ENCODE assay signal across 39 cellular contexts in the genomic region with DNA sequence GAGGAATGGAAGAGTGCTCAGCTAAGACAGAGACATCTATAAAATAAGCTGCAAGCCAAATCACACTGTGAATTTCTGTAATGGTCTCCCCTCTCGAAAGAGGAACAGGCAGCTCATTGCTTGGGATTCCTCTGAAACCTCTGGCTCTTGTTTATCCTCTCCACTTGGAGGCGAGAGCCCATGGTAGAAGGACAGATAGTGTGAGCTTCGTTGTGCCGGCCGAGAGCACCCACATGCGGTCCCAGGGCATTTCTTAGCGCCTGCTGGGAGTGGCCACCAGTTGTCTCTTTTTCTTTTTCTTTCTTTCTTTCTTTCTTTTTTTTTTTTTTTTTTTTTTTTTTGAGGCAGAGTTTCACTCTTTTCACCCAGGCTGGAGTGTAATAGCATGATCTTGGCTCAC. TPM values are rescaled to one million over a fixed set of nuclear protein-coding genes. Genes with fewer than 3 reads are reported as not detected.
"Had no signal": no experiment of that assay in that cellular context is flagged by ENCODE, and none has a peak within 500 bp of the region (broad histone marks: within the 10 kb centered on the region; RNA-seq: fewer than 3 reads in every experiment).

No MANE protein-coding gene starts in this region.

- H3K9me3 Mint-ChIP-seq: activated CD4-positive, alpha-beta memory T cell treated with anti-CD3 and anti-CD28 coated beads, Interleukin-2, amount 10 ng/mL, durations not matched to agents 7 days and 5 days; activated CD4-positive, alpha-beta T cell treated with anti-CD3 and anti-CD28 coated beads, Interleukin-2, amount 10 ng/mL, durations not matched to agents 7 days and 5 days; activated naive CD4-positive, alpha-beta T cell treated with anti-CD3 and anti-CD28 coated beads, Interleukin-2, amount 10 ng/mL, durations not matched to agents 7 days and 5 days; activated naive CD4-positive, alpha-beta T cell treated with anti-CD3 and anti-CD28 coated beads, Interleukin-2, amount 50 U/mL, for 24 hours; activated naive CD8-positive, alpha-beta T cell treated with anti-CD3 and anti-CD28 coated beads, Interleukin-2, amount 10 ng/mL, durations not matched to agents 7 days and 5 days; activated naive CD8-positive, alpha-beta T cell treated with anti-CD3 and anti-CD28 coated beads, Interleukin-2, amount 50 U/mL, for 24 hours; activated T-cell treated with anti-CD3 and anti-CD28 coated beads, Interleukin-2, amount 50 U/mL, for 24 hours; activated T-helper 2 cell treated with anti-CD3 and anti-CD28 coated beads, Interferon-gamma antibody, Interleukin-2, Interleukin-4, amounts not matched to agents 10 μg/mL and 5 μg/mL and 100 μg/mL, durations not matched to agents 14 hours and 24 hours and 36 hours; central memory CD8-positive, alpha-beta T cell; T-helper 1 cell treated with Interleukin-12 subunit alpha and Interleukin-12 subunit beta and Interleukin-4 antibody, amounts not matched to agents 30 μg/mL and 1 μg/mL, for 36 hours; T-helper 2 cell treated with Interferon-gamma antibody and Interleukin-4, amounts not matched to agents 5 μg/mL and 100 μg/mL, for 36 hours had no signal

- H3K9me3 ChIP-seq: body of pancreas, breast epithelium had no signal

- H3K4me1 Mint-ChIP-seq: activated CD4-positive, alpha-beta memory T cell treated with anti-CD3 and anti-CD28 coated beads, Interleukin-2, amount 10 ng/mL, durations not matched to agents 7 days and 5 days; activated CD4-positive, alpha-beta T cell treated with anti-CD3 and anti-CD28 coated beads for 36 hours; activated CD4-positive, alpha-beta T cell treated with anti-CD3 and anti-CD28 coated beads, Interleukin-2, amount 10 ng/mL, durations not matched to agents 7 days and 5 days; activated CD8-positive, alpha-beta memory T cell treated with anti-CD3 and anti-CD28 coated beads, Interleukin-2, amount 10 ng/mL, durations not matched to agents 7 days and 5 days; activated naive CD4-positive, alpha-beta T cell treated with anti-CD3 and anti-CD28 coated beads, Interleukin-2, amount 10 ng/mL, durations not matched to agents 7 days and 5 days; activated naive CD4-positive, alpha-beta T cell treated with anti-CD3 and anti-CD28 coated beads, Interleukin-2, amount 50 U/mL, for 24 hours; activated naive CD8-positive, alpha-beta T cell treated with anti-CD3 and anti-CD28 coated beads, Interleukin-2, amount 10 ng/mL, durations not matched to agents 7 days and 5 days; activated naive CD8-positive, alpha-beta T cell treated with anti-CD3 and anti-CD28 coated beads, Interleukin-2, amount 50 U/mL, for 24 hours; central memory CD8-positive, alpha-beta T cell; WTC11 had no signal

- DNase-seq: activated CD4-positive, alpha-beta memory T cell treated with anti-CD3 and anti-CD28 coated beads, Interleukin-2, amount 10 ng/mL, durations not matched to agents 7 days and 5 days; activated CD4-positive, alpha-beta T cell treated with anti-CD3 and anti-CD28 coated beads for 1 hour; activated CD4-positive, alpha-beta T cell treated with anti-CD3 and anti-CD28 coated beads for 36 hours; activated CD4-positive, alpha-beta T cell treated with anti-CD3 and anti-CD28 coated beads for 48 hours; activated CD4-positive, alpha-beta T cell treated with anti-CD3 and anti-CD28 coated beads, Interleukin-2, amount 10 ng/mL, durations not matched to agents 7 days and 5 days; activated CD4-positive, alpha-beta T cell treated with anti-CD3 and anti-CD28 coated beads, Interleukin-2, amount 50 U/mL, for 48 hours; activated CD4-positive, CD25-positive, alpha-beta regulatory T cell; activated CD8-positive, alpha-beta memory T cell treated with anti-CD3 and anti-CD28 coated beads for 24 hours; activated CD8-positive, alpha-beta memory T cell treated with anti-CD3 and anti-CD28 coated beads, Interleukin-2, amount 10 ng/mL, durations not matched to agents 7 days and 5 days; activated CD8-positive, alpha-beta memory T cell treated with anti-CD3 and anti-CD28 coated beads, Interleukin-2, amount 50 U/mL, for 48 hours; activated CD8-positive, alpha-beta T cell treated with anti-CD3 and anti-CD28 coated beads, Interleukin-2, amount 10 ng/mL, durations not matched to agents 7 days and 5 days; activated effector memory CD4-positive, alpha-beta T cell treated with Interleukin-2 at 50 U/mL for 16 hours; activated gamma-delta T cell; activated naive CD4-positive, alpha-beta T cell treated with anti-CD3 and anti-CD28 coated beads, Interleukin-2, amount 10 ng/mL, durations not matched to agents 7 days and 5 days; activated naive CD4-positive, alpha-beta T cell treated with Interleukin-2 at 50 U/mL for 16 hours; activated naive CD8-positive, alpha-beta T cell treated with anti-CD3 and anti-CD28 coated beads, Interleukin-2, amount 10 ng/mL, durations not matched to agents 7 days and 5 days; activated naive CD8-positive, alpha-beta T cell treated with anti-CD3 and anti-CD28 coated beads, Interleukin-2, amount 50 U/mL, for 24 hours; activated T-cell treated with anti-CD3 and anti-CD28 coated beads, Interleukin-2, amount 50 U/mL, for 24 hours; activated T-cell treated with anti-CD3 and anti-CD28 coated beads, Interleukin-2, amount 50 U/mL, for 48 hours; aorta; body of pancreas; brain microvascular endothelial cell; caudate nucleus; cerebellar nuclear complex; T-helper 1 cell; T-helper 2 cell; T-helper 9 cell; WERI-Rb-1 had no signal

- ATAC-seq: activated CD4-positive, alpha-beta T cell treated with anti-CD3 and anti-CD28 coated beads for 36 hours; activated CD4-positive, CD25-positive, alpha-beta regulatory T cell treated with anti-CD3 and anti-CD28 coated beads, Interleukin-2, amount 50 U/mL, for 24 hours; activated CD8-positive, alpha-beta memory T cell treated with anti-CD3 and anti-CD28 coated beads, Interleukin-2, amount 10 ng/mL, durations not matched to agents 7 days and 5 days; activated CD8-positive, alpha-beta T cell treated with anti-CD3 and anti-CD28 coated beads, Interleukin-2, amount 10 ng/mL, durations not matched to agents 7 days and 5 days; activated naive CD8-positive, alpha-beta T cell treated with anti-CD3 and anti-CD28 coated beads, Interleukin-2, amount 50 U/mL, for 24 hours; body of pancreas; WTC11 had no signal

- H3K4me1 ChIP-seq: body of pancreas, breast epithelium had no signal

- H3K27ac Mint-ChIP-seq: activated CD4-positive, alpha-beta memory T cell treated with anti-CD3 and anti-CD28 coated beads, Interleukin-2, amount 10 ng/mL, durations not matched to agents 7 days and 5 days; activated CD4-positive, alpha-beta T cell treated with anti-CD3 and anti-CD28 coated beads for 36 hours; activated CD8-positive, alpha-beta memory T cell treated with anti-CD3 and anti-CD28 coated beads, Interleukin-2, amount 10 ng/mL, durations not matched to agents 7 days and 5 days; activated CD8-positive, alpha-beta T cell treated with anti-CD3 and anti-CD28 coated beads, Interleukin-2, amount 10 ng/mL, durations not matched to agents 7 days and 5 days; activated naive CD4-positive, alpha-beta T cell treated with anti-CD3 and anti-CD28 coated beads, Interleukin-2, amount 10 ng/mL, durations not matched to agents 7 days and 5 days; activated naive CD4-positive, alpha-beta T cell treated with anti-CD3 and anti-CD28 coated beads, Interleukin-2, amount 50 U/mL, for 24 hours; activated naive CD8-positive, alpha-beta T cell; activated naive CD8-positive, alpha-beta T cell treated with anti-CD3 and anti-CD28 coated beads, Interleukin-2, amount 10 ng/mL, durations not matched to agents 7 days and 5 days; activated naive CD8-positive, alpha-beta T cell treated with anti-CD3 and anti-CD28 coated beads, Interleukin-2, amount 50 U/mL, for 24 hours; activated T-cell treated with anti-CD3 and anti-CD28 coated beads, Interleukin-2, amount 50 U/mL, for 24 hours; activated T-helper 2 cell treated with anti-CD3 and anti-CD28 coated beads, Interferon-gamma antibody, Interleukin-2, Interleukin-4, amounts not matched to agents 10 μg/mL and 5 μg/mL and 100 μg/mL, durations not matched to agents 14 hours and 24 hours and 36 hours; T-helper 1 cell treated with Interleukin-12 subunit alpha and Interleukin-12 subunit beta and Interleukin-4 antibody, amounts not matched to agents 30 μg/mL and 1 μg/mL, for 36 hours; T-helper 2 cell treated with Interferon-gamma antibody and Interleukin-4, amounts not matched to agents 5 μg/mL and 100 μg/mL, for 36 hours; WTC11 had no signal

- H3K27me3 ChIP-seq: body of pancreas, brain microvascular endothelial cell had no signal

- H3K36me3 Mint-ChIP-seq: activated CD8-positive, alpha-beta memory T cell treated with anti-CD3 and anti-CD28 coated beads, Interleukin-2, amount 10 ng/mL, durations not matched to agents 7 days and 5 days; activated naive CD4-positive, alpha-beta T cell treated with anti-CD3 and anti-CD28 coated beads, Interleukin-2, amount 10 ng/mL, durations not matched to agents 7 days and 5 days; activated naive CD4-positive, alpha-beta T cell treated with anti-CD3 and anti-CD28 coated beads, Interleukin-2, amount 50 U/mL, for 24 hours; activated naive CD8-positive, alpha-beta T cell; activated naive CD8-positive, alpha-beta T cell treated with anti-CD3 and anti-CD28 coated beads, Interleukin-2, amount 10 ng/mL, durations not matched to agents 7 days and 5 days had no signal

- H3K4me3 ChIP-seq: body of pancreas, breast epithelium had no signal

- H3K36me3 ChIP-seq: brain microvascular endothelial cell, breast epithelium, WERI-Rb-1 had no signal

- H3K27ac ChIP-seq: body of pancreas, brain microvascular endothelial cell, breast epithelium, WERI-Rb-1 had no signal

- H3K4me3 Mint-ChIP-seq: activated CD4-positive, alpha-beta memory T cell treated with anti-CD3 and anti-CD28 coated beads, Interleukin-2, amount 10 ng/mL, durations not matched to agents 7 days and 5 days; activated CD4-positive, alpha-beta T cell treated with anti-CD3 and anti-CD28 coated beads for 36 hours; activated CD4-positive, alpha-beta T cell treated with anti-CD3 and anti-CD28 coated beads, Interleukin-2, amount 10 ng/mL, durations not matched to agents 7 days and 5 days; activated CD8-positive, alpha-beta memory T cell treated with anti-CD3 and anti-CD28 coated beads, Interleukin-2, amount 10 ng/mL, durations not matched to agents 7 days and 5 days; activated CD8-positive, alpha-beta T cell treated with anti-CD3 and anti-CD28 coated beads, Interleukin-2, amount 10 ng/mL, durations not matched to agents 7 days and 5 days; activated naive CD4-positive, alpha-beta T cell treated with anti-CD3 and anti-CD28 coated beads, Interleukin-2, amount 10 ng/mL, durations not matched to agents 7 days and 5 days; activated naive CD4-positive, alpha-beta T cell treated with anti-CD3 and anti-CD28 coated beads, Interleukin-2, amount 50 U/mL, for 24 hours; activated naive CD8-positive, alpha-beta T cell; activated naive CD8-positive, alpha-beta T cell treated with anti-CD3 and anti-CD28 coated beads, Interleukin-2, amount 10 ng/mL, durations not matched to agents 7 days and 5 days; activated naive CD8-positive, alpha-beta T cell treated with anti-CD3 and anti-CD28 coated beads, Interleukin-2, amount 50 U/mL, for 24 hours; activated T-cell treated with anti-CD3 and anti-CD28 coated beads, Interleukin-2, amount 50 U/mL, for 24 hours; central memory CD8-positive, alpha-beta T cell; T-helper 1 cell treated with Interleukin-12 subunit alpha and Interleukin-12 subunit beta and Interleukin-4 antibody, amounts not matched to agents 30 μg/mL and 1 μg/mL, for 36 hours; T-helper 2 cell treated with Interferon-gamma antibody and Interleukin-4, amounts not matched to agents 5 μg/mL and 100 μg/mL, for 36 hours; WTC11 had no signal

RNA-seq across cellular contexts. Expression of gene CNPY1, which starts 26.2 kb away (rescaled TPM):
- total RNA-seq: activated CD4-positive, alpha-beta memory T cell treated with anti-CD3 and anti-CD28 coated beads, Interleukin-2, amount 10 ng/mL, durations not matched to agents 7 days and 5 days; activated CD4-positive, alpha-beta T cell treated with anti-CD3 and anti-CD28 coated beads for 36 hours; activated CD4-positive, alpha-beta T cell treated with anti-CD3 and anti-CD28 coated beads, Interleukin-2, amount 10 ng/mL, durations not matched to agents 7 days and 5 days; activated CD8-positive, alpha-beta memory T cell treated with anti-CD3 and anti-CD28 coated beads, Interleukin-2, amount 10 ng/mL, durations not matched to agents 7 days and 5 days; activated CD8-positive, alpha-beta T cell treated with anti-CD3 and anti-CD28 coated beads, Interleukin-2, amount 10 ng/mL, durations not matched to agents 7 days and 5 days; activated naive CD8-positive, alpha-beta T cell treated with anti-CD3 and anti-CD28 coated beads, Interleukin-2, amount 10 ng/mL, durations not matched to agents 7 days and 5 days; activated T-helper 2 cell treated with anti-CD3 and anti-CD28 coated beads, Interferon-gamma antibody, Interleukin-2, Interleukin-4, amounts not matched to agents 10 μg/mL and 5 μg/mL and 100 μg/mL, durations not matched to agents 14 hours and 24 hours and 36 hours; aorta; astrocyte; body of pancreas had no signal
- polyA plus RNA-seq: adipose tissue, aorta had no signal
